8 cellular contexts compared by ENCODE assay signal in genomic region chr7:25259487-25260243, GRCh38. TPM values are rescaled to one million over a fixed set of nuclear protein-coding genes. Genes with fewer than 3 reads are reported as not detected.
DNase-seq lines count a peak whose midpoint lies in the region; ATAC-seq and TF ChIP-seq lines count a peak whose summit lies in the region.

No MANE protein-coding gene starts in this region.

- no peak overlapping the region for H3K27ac ChIP-seq in mesendoderm (ENCODE audit: low read depth, low read length)

- no peak overlapping the region for H4K8ac ChIP-seq in mesendoderm (ENCODE audit: low read depth, low read length)

- no peak overlapping the region for H3K4ac ChIP-seq in mesendoderm (ENCODE audit: low read depth, low read length)

- no peak overlapping the region for H2BK5ac ChIP-seq in mesendoderm (ENCODE audit: low read length)

- H2BK120ac ChIP-seq in mesendoderm (ENCODE audit: low read depth, low read length) = no peak overlapping the region

- no peak overlapping the region for H3K9ac ChIP-seq in mesendoderm (ENCODE audit: low read length)

- peaks cover 25% of the 10 kb centered on the region for H3K4me1 Mint-ChIP-seq in activated CD8-positive, alpha-beta T cell treated with anti-CD3 and anti-CD28 coated beads for 36 hours (ENCODE audit: low read depth)

- H3K4me3 ChIP-seq in AG04449 (ENCODE audit: low read depth, low read length) (no peak overlapping the region), mesendoderm (ENCODE audit: low read length) (no peak overlapping the region)

- H2AK5ac ChIP-seq in mesendoderm (ENCODE audit: low read length) = no peak overlapping the region

- H3K79me1 ChIP-seq in mesendoderm (ENCODE audit: low read length) = no peaks in the 10 kb centered on the region

- H3K4me2 ChIP-seq in mesendoderm (ENCODE audit: low read length) = no peak overlapping the region

- H3K4me3 Mint-ChIP-seq in activated CD8-positive, alpha-beta T cell treated with anti-CD3 and anti-CD28 coated beads for 36 hours = no peak overlapping the region

- no peak overlapping the region for H2BK15ac ChIP-seq in mesendoderm (replicated peaks; ENCODE audit: low read depth)

- no peak overlapping the region for H3K27ac Mint-ChIP-seq in activated CD8-positive, alpha-beta T cell treated with anti-CD3 and anti-CD28 coated beads for 36 hours

- peak overlapping the region; percentile 49 for H3K56ac ChIP-seq in mesendoderm (ENCODE audit: low read length)

- no peaks in the 10 kb centered on the region for H3K27me3 ChIP-seq in mesendoderm (ENCODE audit: insufficient read depth, low read length, poor library complexity)

- H3K23ac ChIP-seq in mesendoderm (ENCODE audit: low read length) = no peak overlapping the region

- CTCF ChIA-PET in AG04449 (lab: Yijun Ruan, JAX) = interaction anchor here (0.6 to 9.6 kb wide), 31 partner anchors 9 to 1106 kb away, joined by 3 to 165 read pairs (median 4); partner anchors contain the start of gene NPVF
- CTCF ChIA-PET in activated CD8-positive, alpha-beta T cell treated with anti-CD3 and anti-CD28 coated beads for 36 hours (lab: Charles Lee) = interaction anchor here (0.6 to 8.1 kb wide), 36 partner anchors 9 to 595 kb away, joined by 3 to 183 read pairs (median 4); no protein-coding TSS in a partner anchor

- H3K36me3 ChIP-seq in mesendoderm (ENCODE audit: control insufficient read depth, insufficient read depth, low read length) = no peaks in the 10 kb centered on the region

- H3K27me3 Mint-ChIP-seq in activated CD8-positive, alpha-beta T cell treated with anti-CD3 and anti-CD28 coated beads for 36 hours = peaks cover 2% of the 10 kb centered on the region

- intact Hi-C loops in activated CD8-positive, alpha-beta T cell treated with anti-CD3 and anti-CD28 coated beads for 36 hours (cut with micrococcal nuclease) = loop anchor here (1.0 to 5.0 kb wide), 3 partner anchors 131 to 598 kb away; no protein-coding TSS in a partner anchor

- H3K18ac ChIP-seq in mesendoderm (ENCODE audit: low read length) = no peak overlapping the region

- no peaks in the 10 kb centered on the region for H3K36me3 Mint-ChIP-seq in activated CD8-positive, alpha-beta T cell treated with anti-CD3 and anti-CD28 coated beads for 36 hours (ENCODE audit: low read depth)

- H3K79me2 ChIP-seq in mesendoderm (ENCODE audit: control insufficient read depth, insufficient read depth, low read length) = no peaks in the 10 kb centered on the region

- H4K5ac ChIP-seq in mesendoderm (ENCODE audit: low read length) = no peak overlapping the region

- DNase-seq in AG04449 (ENCODE audit: low read depth, low spot score) = peak; percentile 36
- DNase-seq in HPDE6-E6E7 (ENCODE audit: extremely low spot score) = peak; percentile 49
- DNase-seq in NCI-H82 (lab: John Stamatoyannopoulos, UW) = peak; percentile 95
- DNase-seq in activated CD8-positive, alpha-beta T cell treated with anti-CD3 and anti-CD28 coated beads for 36 hours = peak; percentile 82
- DNase-seq in effector CD8-positive, alpha-beta T cell (lab: John Stamatoyannopoulos, UW) = peak; percentile 47
- peak; percentile 89 for DNase-seq in mesendoderm
- peak; percentile 20 to 30 for DNase-seq in stimulated activated CD8-positive, alpha-beta memory T cell treated with anti-CD3 and anti-CD28 coated beads, Interleukin-2, amount 100 ng/mL, for 48 hours (ENCODE audit: low read depth in 2 of 2)

- POLR2A ChIA-PET in AG04449 (lab: Yijun Ruan, JAX) = no interaction called here
- POLR2A ChIA-PET in activated CD8-positive, alpha-beta T cell treated with anti-CD3 and anti-CD28 coated beads for 36 hours (lab: Charles Lee) = interaction anchor here (0.6 to 0.7 kb wide), 2 partner anchors 166 to 305 kb away, joined by 3 read pairs; no protein-coding TSS in a partner anchor

- ATAC-seq in GM18873 (IDR thresholded peaks at IDR 0.05; ENCODE audit: low FRiP score, unreplicated experiment) = peak; percentile 54
- ATAC-seq in activated CD8-positive, alpha-beta T cell treated with anti-CD3 and anti-CD28 coated beads for 36 hours = peak; percentile 88

- H3K9me3 Mint-ChIP-seq in activated CD8-positive, alpha-beta T cell treated with anti-CD3 and anti-CD28 coated beads for 36 hours = no peaks in the 10 kb centered on the region

- peak; percentile 83 for TF ChIP-seq CTCF in AG04449 (IDR thresholded peaks at IDR 0.05; ENCODE audit: insufficient read depth, low read length, missing control alignments)
- TF ChIP-seq CTCF in activated CD8-positive, alpha-beta T cell treated with anti-CD3 and anti-CD28 coated beads for 36 hours (IDR thresholded peaks at IDR 0.05) = peak; percentile 83

- H3K4me1 ChIP-seq in mesendoderm (ENCODE audit: control insufficient read depth, low read depth, low read length) = no peaks in the 10 kb centered on the region

- no CpG with 5 or more reads among the region's 13 CpGs for WGBS in mesendoderm (ENCODE audit: extremely low coverage, insufficient coverage, low lambda C conversion rate)

RNA-seq across cellular contexts. Expression of gene NPVF, which starts 31.4 kb away (rescaled TPM):
- total RNA-seq in activated CD8-positive, alpha-beta T cell treated with anti-CD3 and anti-CD28 coated beads for 36 hours = not detected
- not detected for polyA plus RNA-seq in mesendoderm (2013, experiment 1 of 2)
- not detected for polyA plus RNA-seq in mesendoderm (2013, experiment 2 of 2)

Comparison
In these comparisons a context has a peak if more than half of its experiments do, and no peak if none do; other contexts are left out.
1. DNase-seq: peak in every context shown above with its lines; median percentile 95 in NCI-H82; 89 in mesendoderm; 82 in activated CD8-positive, alpha-beta T cell treated with anti-CD3 and anti-CD28 coated beads for 36 hours; 49 in HPDE6-E6E7; 47 in effector CD8-positive, alpha-beta T cell; 36 in AG04449; 25 in stimulated activated CD8-positive, alpha-beta memory T cell treated with anti-CD3 and anti-CD28 coated beads, Interleukin-2, amount 100 ng/mL, for 48 hours.